In the genomic region with DNA sequence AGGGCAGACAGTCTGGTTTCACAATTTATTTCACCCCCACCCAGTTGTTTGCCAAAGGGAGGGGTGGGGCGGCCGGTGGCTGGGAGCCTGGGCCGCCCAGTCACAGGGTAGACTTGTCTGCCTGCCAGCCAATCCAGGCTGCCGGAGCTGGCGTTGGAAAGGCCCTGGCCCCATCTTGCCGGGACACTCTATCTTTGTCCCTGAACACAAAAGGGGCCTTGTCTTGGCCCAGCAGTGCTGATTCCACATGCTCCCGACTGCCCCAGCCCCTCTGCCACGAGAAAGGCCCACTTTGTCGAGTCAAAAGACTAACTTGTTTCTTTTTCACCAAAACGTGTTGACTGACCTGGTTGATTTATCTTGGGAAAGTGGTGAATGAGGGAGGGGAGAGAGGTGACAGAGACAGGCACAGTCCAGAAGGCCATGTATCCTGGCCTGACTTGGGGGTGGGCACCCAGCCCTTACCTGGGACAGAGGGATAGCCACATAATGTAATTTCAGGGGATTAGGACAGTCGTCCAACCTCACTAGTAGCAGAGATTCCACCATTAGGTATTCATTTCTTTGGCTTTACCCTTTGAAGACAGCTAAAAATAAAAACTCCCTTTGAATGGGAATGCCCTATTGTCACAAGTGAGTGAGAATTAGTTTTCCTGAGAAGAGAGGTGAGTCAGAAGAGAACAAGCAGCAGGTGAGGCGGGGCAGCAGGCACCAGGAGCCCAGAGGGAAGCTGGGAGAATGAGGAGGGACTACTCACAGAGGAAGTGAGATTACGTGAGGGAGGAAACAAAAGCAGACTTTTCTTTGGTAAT, we compare ENCODE assay signal across 10 cellular contexts.
DNase-seq lines count a peak whose midpoint lies in the region; ATAC-seq and TF ChIP-seq lines count a peak whose summit lies in the region.
"Had no signal": no experiment of that assay in that cellular context is flagged by ENCODE, and none has a peak within 500 bp of the region (broad histone marks: within the 10 kb centered on the region; RNA-seq: fewer than 3 reads in every experiment).

No MANE protein-coding gene starts in this region.

- H3K27me3 ChIP-seq in foreskin keratinocyte = no peaks in the 10 kb centered on the region

- H3K9me3 Mint-ChIP-seq in nephron progenitor cell = peaks cover 14% of the 10 kb centered on the region
- H3K9me3 Mint-ChIP-seq in activated CD8-positive, alpha-beta T cell treated with anti-CD3 and anti-CD28 coated beads, Interleukin-2, amount 10 ng/mL, durations not matched to agents 7 days and 5 days (ENCODE audit: insufficient read depth) = peaks cover 1% of the 10 kb centered on the region

- H3K4me1 Mint-ChIP-seq in nephron progenitor cell = peaks cover 47% of the 10 kb centered on the region
- H3K4me1 Mint-ChIP-seq in activated CD8-positive, alpha-beta T cell treated with anti-CD3 and anti-CD28 coated beads, Interleukin-2, amount 10 ng/mL, durations not matched to agents 7 days and 5 days (ENCODE audit: low read depth) = no peaks in the 10 kb centered on the region
- H3K4me1 Mint-ChIP-seq: activated CD4-positive, alpha-beta T cell treated with anti-CD3 and anti-CD28 coated beads, Interleukin-2, amount 10 ng/mL, durations not matched to agents 7 days and 5 days had no signal

- peak overlapping the region; percentile 82 for H3K27ac ChIP-seq in RWPE1
- peak overlapping the region; percentile 99 for H3K27ac ChIP-seq in foreskin keratinocyte

- H3K27me3 Mint-ChIP-seq in nephron progenitor cell (ENCODE audit: low read depth, poor library complexity) = peaks cover 2% of the 10 kb centered on the region
- H3K27me3 Mint-ChIP-seq in activated CD8-positive, alpha-beta T cell treated with anti-CD3 and anti-CD28 coated beads, Interleukin-2, amount 10 ng/mL, durations not matched to agents 7 days and 5 days (ENCODE audit: low read depth) = peaks cover 2% of the 10 kb centered on the region

- CTCF ChIA-PET in RWPE1 (lab: Yijun Ruan, JAX) = interaction anchor here (1.1 kb wide), 1 partner anchor 26 kb away, joined by 3 read pairs; no protein-coding TSS in a partner anchor
- CTCF ChIA-PET in activated CD8-positive, alpha-beta T cell treated with anti-CD3 and anti-CD28 coated beads, Interleukin-2, amount 10 ng/mL, durations not matched to agents 7 days and 5 days (lab: Charles Lee) = no interaction called here

- ATAC-seq in foreskin keratinocyte (peak; percentile 76), HG03095 (IDR thresholded peaks at IDR 0.05; ENCODE audit: unreplicated experiment) (no peak), HG03442 (IDR thresholded peaks at IDR 0.05; ENCODE audit: unreplicated experiment) (no peak)
- no peak for ATAC-seq in activated CD8-positive, alpha-beta T cell treated with anti-CD3 and anti-CD28 coated beads, Interleukin-2, amount 10 ng/mL, durations not matched to agents 7 days and 5 days

- peaks cover 23% of the 10 kb centered on the region for H3K4me1 ChIP-seq in foreskin keratinocyte

- DNase-seq in Ammon's horn (ENCODE audit: low spot score) (peak; percentile 97), RWPE1 (ENCODE audit: low spot score) (peak; percentile 90), foreskin keratinocyte (peak; percentile 88 to 96), nephron progenitor cell (no peak)
- DNase-seq in activated CD8-positive, alpha-beta T cell treated with anti-CD3 and anti-CD28 coated beads, Interleukin-2, amount 10 ng/mL, durations not matched to agents 7 days and 5 days = no peak
- DNase-seq in stimulated activated CD4-positive, alpha-beta T cell treated with anti-CD3 and anti-CD28 coated beads, Interleukin-4, amount 100 ng/mL, for 24 hours = no peak
- DNase-seq: activated CD4-positive, alpha-beta T cell treated with anti-CD3 and anti-CD28 coated beads, Interleukin-2, amount 10 ng/mL, durations not matched to agents 7 days and 5 days had no signal

- peak overlapping the region; percentile 97 for H3K27ac Mint-ChIP-seq in nephron progenitor cell
- no peak overlapping the region for H3K27ac Mint-ChIP-seq in activated CD8-positive, alpha-beta T cell treated with anti-CD3 and anti-CD28 coated beads, Interleukin-2, amount 10 ng/mL, durations not matched to agents 7 days and 5 days
- H3K27ac Mint-ChIP-seq: activated CD4-positive, alpha-beta T cell treated with anti-CD3 and anti-CD28 coated beads, Interleukin-2, amount 10 ng/mL, durations not matched to agents 7 days and 5 days; stimulated activated naive CD8-positive, alpha-beta T cell treated with anti-CD3 and anti-CD28 coated beads, Interleukin-15, Interleukin-2, amounts not matched to agents 100 ng/mL and 50 ng/mL, for 24 hours had no signal

- POLR2A ChIA-PET in RWPE1 (lab: Yijun Ruan, JAX; ENCODE audit: low non-redundant PET) = no interaction called here
- POLR2A ChIA-PET in activated CD8-positive, alpha-beta T cell treated with anti-CD3 and anti-CD28 coated beads, Interleukin-2, amount 10 ng/mL, durations not matched to agents 7 days and 5 days (lab: Charles Lee) = no interaction called here

- H3K4me3 Mint-ChIP-seq in nephron progenitor cell = no peak overlapping the region
- H3K4me3 Mint-ChIP-seq in activated CD8-positive, alpha-beta T cell treated with anti-CD3 and anti-CD28 coated beads, Interleukin-2, amount 10 ng/mL, durations not matched to agents 7 days and 5 days = no peak overlapping the region
- H3K4me3 Mint-ChIP-seq: activated CD4-positive, alpha-beta T cell treated with anti-CD3 and anti-CD28 coated beads, Interleukin-2, amount 10 ng/mL, durations not matched to agents 7 days and 5 days; stimulated activated naive CD8-positive, alpha-beta T cell treated with anti-CD3 and anti-CD28 coated beads, Interleukin-15, Interleukin-2, amounts not matched to agents 100 ng/mL and 50 ng/mL, for 24 hours had no signal

- peaks cover 8% of the 10 kb centered on the region for H3K36me3 Mint-ChIP-seq in nephron progenitor cell (ENCODE audit: low read depth)
- H3K36me3 Mint-ChIP-seq in activated CD8-positive, alpha-beta T cell treated with anti-CD3 and anti-CD28 coated beads, Interleukin-2, amount 10 ng/mL, durations not matched to agents 7 days and 5 days (ENCODE audit: low read depth) = no peaks in the 10 kb centered on the region

- TF ChIP-seq CTCF in RWPE1 (conservative IDR thresholded peaks at IDR 0.05; ENCODE audit: low read depth) = no peak
- no peak for TF ChIP-seq CTCF in foreskin keratinocyte (conservative IDR thresholded peaks at IDR 0.05)
- no peak for TF ChIP-seq CTCF in nephron progenitor cell (IDR thresholded peaks at IDR 0.05)

Comparison
In these comparisons a context has a peak if more than half of its experiments do, and no peak if none do; other contexts are left out.
1. DNase-seq: peak in Ammon's horn (single experiment), RWPE1 (single experiment) and foreskin keratinocyte (2 of 2); none in nephron progenitor cell (single experiment), activated CD8-positive, alpha-beta T cell treated with anti-CD3 and anti-CD28 coated beads, Interleukin-2, amount 10 ng/mL, durations not matched to agents 7 days and 5 days (single experiment) and stimulated activated CD4-positive, alpha-beta T cell treated with anti-CD3 and anti-CD28 coated beads, Interleukin-4, amount 100 ng/mL, for 24 hours (single experiment).